28 cellular contexts compared by ENCODE assay signal in the genomic region with DNA sequence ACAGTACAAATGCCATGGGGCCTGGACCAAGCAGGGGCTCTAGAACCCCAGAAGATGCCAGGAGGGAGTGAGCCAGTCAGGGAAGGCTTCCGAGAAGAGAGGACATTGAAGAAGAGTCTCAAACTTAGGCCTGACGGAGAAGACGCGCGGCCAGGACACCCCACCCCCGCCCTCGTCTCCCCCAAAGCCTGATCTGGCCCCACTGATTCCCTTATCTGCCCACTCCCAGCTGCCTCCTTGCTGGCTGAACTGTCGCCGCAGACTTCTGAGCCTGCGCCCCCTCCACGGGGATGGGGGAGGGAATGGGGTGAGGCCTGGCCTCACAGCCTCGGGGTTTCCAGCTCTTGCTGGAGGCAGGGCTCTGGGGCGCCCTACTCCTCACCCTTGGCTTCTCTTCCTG. TPM values are rescaled to one million over a fixed set of nuclear protein-coding genes. Genes with fewer than 3 reads are reported as not detected.
"Had no signal": no experiment of that assay in that cellular context is flagged by ENCODE, and none has a peak within 500 bp of the region (broad histone marks: within the 10 kb centered on the region; RNA-seq: fewer than 3 reads in every experiment).

No MANE protein-coding gene starts in this region.

- H3K36me3 ChIP-seq: adrenal gland, breast epithelium, SJSA1 had no signal

- H3K4me1 ChIP-seq: adrenal gland, breast epithelium, SJSA1 had no signal

- H3K9me3 ChIP-seq: adrenal gland, breast epithelium, SJSA1 had no signal

- H3K9me3 Mint-ChIP-seq: activated naive CD8-positive, alpha-beta T cell treated with anti-CD3 and anti-CD28 coated beads, Interleukin-2, amount 10 ng/mL, durations not matched to agents 7 days and 5 days; WTC11 had no signal

- H3K36me3 Mint-ChIP-seq: activated naive CD8-positive, alpha-beta T cell treated with anti-CD3 and anti-CD28 coated beads, Interleukin-2, amount 10 ng/mL, durations not matched to agents 7 days and 5 days; WTC11 had no signal

- H3K27me3 ChIP-seq: SJSA1 had no signal

- H3K4me3 ChIP-seq: adrenal gland, breast epithelium, SJSA1 had no signal

- H3K27ac ChIP-seq: adrenal gland, breast epithelium, SJSA1 had no signal

- H3K27ac Mint-ChIP-seq: activated CD8-positive, alpha-beta T cell treated with anti-CD3 and anti-CD28 coated beads, Interleukin-2, amount 10 ng/mL, durations not matched to agents 7 days and 5 days; activated naive CD8-positive, alpha-beta T cell treated with anti-CD3 and anti-CD28 coated beads, Interleukin-2, amount 10 ng/mL, durations not matched to agents 7 days and 5 days; WTC11 had no signal

- ATAC-seq: activated CD8-positive, alpha-beta T cell treated with anti-CD3 and anti-CD28 coated beads, Interleukin-2, amount 10 ng/mL, durations not matched to agents 7 days and 5 days; PC-3; SK-N-SH treated with all-trans-retinoic acid at 6 μM for 48 hours; WTC11 had no signal

- H3K4me1 Mint-ChIP-seq: WTC11 had no signal

- DNase-seq: activated CD4-positive, alpha-beta T cell treated with anti-CD3 and anti-CD28 coated beads for 48 hours; activated CD4-positive, alpha-beta T cell treated with anti-CD3 and anti-CD28 coated beads, Interleukin-2, amount 50 U/mL, for 4 hours; activated CD4-positive, CD25-positive, alpha-beta regulatory T cell treated with anti-CD3 and anti-CD28 coated beads, Interleukin-2, amount 50 U/mL, for 72 hours; activated CD8-positive, alpha-beta memory T cell treated with anti-CD3 and anti-CD28 coated beads, Interleukin-2, amount 50 U/mL, for 48 hours; activated CD8-positive, alpha-beta T cell treated with anti-CD3 and anti-CD28 coated beads, Interleukin-2, amount 10 ng/mL, durations not matched to agents 7 days and 5 days; activated naive CD4-positive, alpha-beta T cell treated with anti-CD3 and anti-CD28 coated beads, Interleukin-2, amount 50 U/mL, for 16 hours; activated naive CD8-positive, alpha-beta T cell treated with anti-CD3 and anti-CD28 coated beads, Interleukin-2, amount 10 ng/mL, durations not matched to agents 7 days and 5 days; activated T-cell treated with anti-CD3 and anti-CD28 coated beads, Interleukin-2, amount 50 U/mL, for 1 hour; adrenal gland; anterior cingulate cortex; caudate nucleus; MM.1S; NCI-H1105; NCI-H1436; NCI-H1694 treated with DMSO at 0.1 percent for 48 hours; NCI-H2029 treated with DMSO at 0.1 percent for 48 hours; NCI-H510A treated with DMSO at 0.1 percent for 48 hours; NCI-H69; NK-92 treated with Interleukin-12 subunit alpha and Interleukin-12 subunit beta, amount 100 ng/mL, for 24 hours; PC-3; SHP77; SW 1271 had no signal

- H3K4me3 Mint-ChIP-seq: activated CD8-positive, alpha-beta T cell treated with anti-CD3 and anti-CD28 coated beads, Interleukin-2, amount 10 ng/mL, durations not matched to agents 7 days and 5 days; activated naive CD8-positive, alpha-beta T cell treated with anti-CD3 and anti-CD28 coated beads, Interleukin-2, amount 10 ng/mL, durations not matched to agents 7 days and 5 days; WTC11 had no signal

RNA-seq across cellular contexts. Expression of gene GATA1, which starts 3.6 kb away (rescaled TPM):
- total RNA-seq: activated CD8-positive, alpha-beta T cell treated with anti-CD3 and anti-CD28 coated beads, Interleukin-2, amount 10 ng/mL, durations not matched to agents 7 days and 5 days; activated naive CD8-positive, alpha-beta T cell treated with anti-CD3 and anti-CD28 coated beads, Interleukin-2, amount 10 ng/mL, durations not matched to agents 7 days and 5 days; breast epithelium; cerebellum; PC-3; SJSA1; T-helper 1 cell treated with Interleukin-12 subunit alpha and Interleukin-12 subunit beta and Interleukin-4 antibody, amounts not matched to agents 30 ng/mL and 1 ng/mL, for 36 hours had no signal
- polyA plus RNA-seq: adrenal gland had no signal

RNA-seq across cellular contexts. Expression of gene GLOD5, which starts 21.2 kb away (rescaled TPM):
- total RNA-seq: activated CD8-positive, alpha-beta T cell treated with anti-CD3 and anti-CD28 coated beads, Interleukin-2, amount 10 ng/mL, durations not matched to agents 7 days and 5 days; activated naive CD8-positive, alpha-beta T cell treated with anti-CD3 and anti-CD28 coated beads, Interleukin-2, amount 10 ng/mL, durations not matched to agents 7 days and 5 days; adrenal gland; cerebellum; PC-3; SJSA1; T-helper 1 cell treated with Interleukin-12 subunit alpha and Interleukin-12 subunit beta and Interleukin-4 antibody, amounts not matched to agents 30 ng/mL and 1 ng/mL, for 36 hours; WTC11 had no signal
- polyA plus RNA-seq: adrenal gland had no signal

RNA-seq across cellular contexts. Expression of gene ERAS, which starts 43.5 kb away (rescaled TPM):
- total RNA-seq: activated CD8-positive, alpha-beta T cell treated with anti-CD3 and anti-CD28 coated beads, Interleukin-2, amount 10 ng/mL, durations not matched to agents 7 days and 5 days; activated naive CD8-positive, alpha-beta T cell treated with anti-CD3 and anti-CD28 coated beads, Interleukin-2, amount 10 ng/mL, durations not matched to agents 7 days and 5 days; adrenal gland; PC-3; SJSA1; T-helper 1 cell treated with Interleukin-12 subunit alpha and Interleukin-12 subunit beta and Interleukin-4 antibody, amounts not matched to agents 30 ng/mL and 1 ng/mL, for 36 hours; WTC11 had no signal

RNA-seq across cellular contexts. Expression of gene PCSK1N, which starts 52.6 kb away (rescaled TPM):
- total RNA-seq: activated CD8-positive, alpha-beta T cell treated with anti-CD3 and anti-CD28 coated beads, Interleukin-2, amount 10 ng/mL, durations not matched to agents 7 days and 5 days had no signal
